ENCODE assay signal across 1 cellular context in the genomic region with DNA sequence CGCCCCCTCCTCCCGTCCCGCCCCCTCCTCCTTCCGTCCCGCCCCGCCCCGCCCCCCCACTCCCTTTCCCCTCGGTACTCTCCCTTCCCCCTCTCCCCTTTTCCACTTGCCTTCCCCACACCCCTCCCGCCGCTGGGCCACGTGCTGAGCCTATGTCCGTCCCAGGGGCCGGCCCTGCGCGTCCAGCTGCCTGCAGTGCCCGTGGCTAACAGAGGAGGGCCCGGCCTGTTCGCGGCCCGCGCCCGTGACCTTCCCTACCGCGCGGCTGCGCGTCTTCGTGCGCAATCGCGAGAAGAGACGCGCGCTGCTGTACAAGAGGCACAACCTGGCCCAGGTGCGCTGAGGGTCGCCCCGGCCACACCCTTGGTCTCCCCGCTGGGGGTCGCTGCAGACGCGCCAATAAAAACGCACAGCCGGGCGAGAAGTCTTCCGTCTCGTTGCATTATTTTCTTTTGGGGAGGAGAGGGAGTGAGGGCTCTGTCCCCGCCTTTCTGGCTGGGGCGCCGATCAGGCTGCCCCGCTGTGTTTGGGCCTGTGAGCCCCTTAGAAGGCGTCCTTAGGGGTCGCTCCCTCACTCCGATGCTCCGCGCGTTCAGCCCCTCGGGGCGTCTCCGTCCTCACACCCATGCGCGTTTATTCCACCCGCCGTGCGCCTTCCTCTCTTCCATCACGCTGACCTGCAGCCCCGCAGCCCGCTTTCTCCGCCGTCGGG.
TF ChIP-seq lines count a peak whose summit lies in the region.

No MANE protein-coding gene starts in this region.

TF ChIP-seq in HEK293, 187 proteins besides CTCF, POLR2A, EP300 and RAD21 (continued from another document):
- TF ChIP-seq, protein P1, sequence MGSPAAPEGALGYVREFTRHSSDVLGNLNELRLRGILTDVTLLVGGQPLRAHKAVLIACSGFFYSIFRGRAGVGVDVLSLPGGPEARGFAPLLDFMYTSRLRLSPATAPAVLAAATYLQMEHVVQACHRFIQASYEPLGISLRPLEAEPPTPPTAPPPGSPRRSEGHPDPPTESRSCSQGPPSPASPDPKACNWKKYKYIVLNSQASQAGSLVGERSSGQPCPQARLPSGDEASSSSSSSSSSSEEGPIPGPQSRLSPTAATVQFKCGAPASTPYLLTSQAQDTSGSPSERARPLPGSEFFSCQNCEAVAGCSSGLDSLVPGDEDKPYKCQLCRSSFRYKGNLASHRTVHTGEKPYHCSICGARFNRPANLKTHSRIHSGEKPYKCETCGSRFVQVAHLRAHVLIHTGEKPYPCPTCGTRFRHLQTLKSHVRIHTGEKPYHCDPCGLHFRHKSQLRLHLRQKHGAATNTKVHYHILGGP (tag by site-specific recombination; IDR thresholded peaks at IDR 0.05) = no peak
- TF ChIP-seq ZNF350 (tag by site-specific recombination; IDR thresholded peaks at IDR 0.05) = no peak
- TF ChIP-seq ZNF555 (tag by site-specific recombination; conservative IDR thresholded peaks at IDR 0.05) = no peak
- peak; percentile 94 for TF ChIP-seq WT1 (tag by site-specific recombination; IDR thresholded peaks at IDR 0.05)
- TF ChIP-seq YY2 (tag by site-specific recombination; IDR thresholded peaks at IDR 0.05) = no peak
- TF ChIP-seq KLF7 (tag by site-specific recombination; IDR thresholded peaks at IDR 0.05; ENCODE audit: borderline replicate concordance) = peak; percentile 92; the same call in 1 of the 2 replicates
- no peak for TF ChIP-seq ZNF548 (tag by site-specific recombination; IDR thresholded peaks at IDR 0.05)
- peak; percentile 80 for TF ChIP-seq ZBTB48 (tag by site-specific recombination; IDR thresholded peaks at IDR 0.05)
- no peak for TF ChIP-seq ZNF514 (tag by site-specific recombination; IDR thresholded peaks at IDR 0.05)
- TF ChIP-seq ZFHX2 (tag by site-specific recombination; conservative IDR thresholded peaks at IDR 0.05) = no peak
- TF ChIP-seq ZNF112 (tag by site-specific recombination; IDR thresholded peaks at IDR 0.05) = no peak
- TF ChIP-seq SALL2 (tag by site-specific recombination; IDR thresholded peaks at IDR 0.05; ENCODE audit: borderline replicate concordance) = no peak
- TF ChIP-seq YY1 (tag by site-specific recombination; IDR thresholded peaks at IDR 0.05) = no peak
- TF ChIP-seq ZNF621 (tag by site-specific recombination; IDR thresholded peaks at IDR 0.05) = no peak
- no peak for TF ChIP-seq FEZF1 (tag by site-specific recombination; IDR thresholded peaks at IDR 0.05)
- no peak; the same call in 1 of the 2 replicates for TF ChIP-seq OSR2 (tag by site-specific recombination; IDR thresholded peaks at IDR 0.05)
- TF ChIP-seq ZBTB1 (tag by site-specific recombination; IDR thresholded peaks at IDR 0.05) = no peak
- TF ChIP-seq, protein P2, sequence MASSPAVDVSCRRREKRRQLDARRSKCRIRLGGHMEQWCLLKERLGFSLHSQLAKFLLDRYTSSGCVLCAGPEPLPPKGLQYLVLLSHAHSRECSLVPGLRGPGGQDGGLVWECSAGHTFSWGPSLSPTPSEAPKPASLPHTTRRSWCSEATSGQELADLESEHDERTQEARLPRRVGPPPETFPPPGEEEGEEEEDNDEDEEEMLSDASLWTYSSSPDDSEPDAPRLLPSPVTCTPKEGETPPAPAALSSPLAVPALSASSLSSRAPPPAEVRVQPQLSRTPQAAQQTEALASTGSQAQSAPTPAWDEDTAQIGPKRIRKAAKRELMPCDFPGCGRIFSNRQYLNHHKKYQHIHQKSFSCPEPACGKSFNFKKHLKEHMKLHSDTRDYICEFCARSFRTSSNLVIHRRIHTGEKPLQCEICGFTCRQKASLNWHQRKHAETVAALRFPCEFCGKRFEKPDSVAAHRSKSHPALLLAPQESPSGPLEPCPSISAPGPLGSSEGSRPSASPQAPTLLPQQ (tag by site-specific recombination; IDR thresholded peaks at IDR 0.05) = peak; percentile 87
- TF ChIP-seq, protein P3, sequence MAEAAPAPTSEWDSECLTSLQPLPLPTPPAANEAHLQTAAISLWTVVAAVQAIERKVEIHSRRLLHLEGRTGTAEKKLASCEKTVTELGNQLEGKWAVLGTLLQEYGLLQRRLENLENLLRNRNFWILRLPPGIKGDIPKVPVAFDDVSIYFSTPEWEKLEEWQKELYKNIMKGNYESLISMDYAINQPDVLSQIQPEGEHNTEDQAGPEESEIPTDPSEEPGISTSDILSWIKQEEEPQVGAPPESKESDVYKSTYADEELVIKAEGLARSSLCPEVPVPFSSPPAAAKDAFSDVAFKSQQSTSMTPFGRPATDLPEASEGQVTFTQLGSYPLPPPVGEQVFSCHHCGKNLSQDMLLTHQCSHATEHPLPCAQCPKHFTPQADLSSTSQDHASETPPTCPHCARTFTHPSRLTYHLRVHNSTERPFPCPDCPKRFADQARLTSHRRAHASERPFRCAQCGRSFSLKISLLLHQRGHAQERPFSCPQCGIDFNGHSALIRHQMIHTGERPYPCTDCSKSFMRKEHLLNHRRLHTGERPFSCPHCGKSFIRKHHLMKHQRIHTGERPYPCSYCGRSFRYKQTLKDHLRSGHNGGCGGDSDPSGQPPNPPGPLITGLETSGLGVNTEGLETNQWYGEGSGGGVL (tag by site-specific recombination; IDR thresholded peaks at IDR 0.05) = peak; percentile 87
- TF ChIP-seq ZNF501 (tag by site-specific recombination; IDR thresholded peaks at IDR 0.05) = peak; percentile 71
- TF ChIP-seq ZBTB10 (tag by site-specific recombination; IDR thresholded peaks at IDR 0.05) = 0 out of 2 replicates have a peak, but pooled peaks have one; percentile 25
- TF ChIP-seq ZSCAN4 (tag by site-specific recombination; IDR thresholded peaks at IDR 0.05) = 0 out of 2 replicates have a peak, but pooled peaks have one; percentile 58
- no peak; the same call in 1 of the 2 replicates for TF ChIP-seq KLF10 (tag by site-specific recombination; IDR thresholded peaks at IDR 0.05)
- TF ChIP-seq GFI1B (tag by site-specific recombination; IDR thresholded peaks at IDR 0.05) = no peak
- TF ChIP-seq, protein P4, sequence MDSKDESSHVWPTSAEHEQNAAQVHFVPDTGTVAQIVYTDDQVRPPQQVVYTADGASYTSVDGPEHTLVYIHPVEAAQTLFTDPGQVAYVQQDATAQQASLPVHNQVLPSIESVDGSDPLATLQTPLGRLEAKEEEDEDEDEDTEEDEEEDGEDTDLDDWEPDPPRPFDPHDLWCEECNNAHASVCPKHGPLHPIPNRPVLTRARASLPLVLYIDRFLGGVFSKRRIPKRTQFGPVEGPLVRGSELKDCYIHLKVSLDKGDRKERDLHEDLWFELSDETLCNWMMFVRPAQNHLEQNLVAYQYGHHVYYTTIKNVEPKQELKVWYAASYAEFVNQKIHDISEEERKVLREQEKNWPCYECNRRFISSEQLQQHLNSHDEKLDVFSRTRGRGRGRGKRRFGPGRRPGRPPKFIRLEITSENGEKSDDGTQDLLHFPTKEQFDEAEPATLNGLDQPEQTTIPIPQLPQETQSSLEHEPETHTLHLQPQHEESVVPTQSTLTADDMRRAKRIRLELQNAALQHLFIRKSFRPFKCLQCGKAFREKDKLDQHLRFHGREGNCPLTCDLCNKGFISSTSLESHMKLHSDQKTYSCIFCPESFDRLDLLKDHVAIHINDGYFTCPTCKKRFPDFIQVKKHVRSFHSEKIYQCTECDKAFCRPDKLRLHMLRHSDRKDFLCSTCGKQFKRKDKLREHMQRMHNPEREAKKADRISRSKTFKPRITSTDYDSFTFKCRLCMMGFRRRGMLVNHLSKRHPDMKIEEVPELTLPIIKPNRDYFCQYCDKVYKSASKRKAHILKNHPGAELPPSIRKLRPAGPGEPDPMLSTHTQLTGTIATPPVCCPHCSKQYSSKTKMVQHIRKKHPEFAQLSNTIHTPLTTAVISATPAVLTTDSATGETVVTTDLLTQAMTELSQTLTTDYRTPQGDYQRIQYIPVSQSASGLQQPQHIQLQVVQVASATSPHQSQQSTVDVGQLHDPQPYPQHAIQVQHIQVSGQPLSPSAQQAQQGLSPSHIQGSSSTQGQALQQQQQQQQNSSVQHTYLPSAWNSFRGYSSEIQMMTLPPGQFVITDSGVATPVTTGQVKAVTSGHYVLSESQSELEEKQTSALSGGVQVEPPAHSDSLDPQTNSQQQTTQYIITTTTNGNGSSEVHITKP (tag by site-specific recombination; IDR thresholded peaks at IDR 0.05) = peak; percentile 31; the same call in 1 of the 2 replicates
- TF ChIP-seq ZNF585B (tag by site-specific recombination; IDR thresholded peaks at IDR 0.05) = no peak; the same call in 1 of the 2 replicates
- TF ChIP-seq SETDB1 (IDR thresholded peaks at IDR 0.05; ENCODE audit: insufficient read length, low read length) = no peak
- TF ChIP-seq ZNF837 (tag by site-specific recombination; IDR thresholded peaks at IDR 0.05) = no peak
- TF ChIP-seq, protein P5, sequence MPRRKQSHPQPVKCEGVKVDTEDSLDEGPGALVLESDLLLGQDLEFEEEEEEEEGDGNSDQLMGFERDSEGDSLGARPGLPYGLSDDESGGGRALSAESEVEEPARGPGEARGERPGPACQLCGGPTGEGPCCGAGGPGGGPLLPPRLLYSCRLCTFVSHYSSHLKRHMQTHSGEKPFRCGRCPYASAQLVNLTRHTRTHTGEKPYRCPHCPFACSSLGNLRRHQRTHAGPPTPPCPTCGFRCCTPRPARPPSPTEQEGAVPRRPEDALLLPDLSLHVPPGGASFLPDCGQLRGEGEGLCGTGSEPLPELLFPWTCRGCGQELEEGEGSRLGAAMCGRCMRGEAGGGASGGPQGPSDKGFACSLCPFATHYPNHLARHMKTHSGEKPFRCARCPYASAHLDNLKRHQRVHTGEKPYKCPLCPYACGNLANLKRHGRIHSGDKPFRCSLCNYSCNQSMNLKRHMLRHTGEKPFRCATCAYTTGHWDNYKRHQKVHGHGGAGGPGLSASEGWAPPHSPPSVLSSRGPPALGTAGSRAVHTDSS (tag by site-specific recombination; IDR thresholded peaks at IDR 0.05) = no peak
- 0 out of 2 replicates have a peak, but pooled peaks have one; percentile 34 for TF ChIP-seq ZNF10 (tag by site-specific recombination; IDR thresholded peaks at IDR 0.05)
- TF ChIP-seq, protein P6, sequence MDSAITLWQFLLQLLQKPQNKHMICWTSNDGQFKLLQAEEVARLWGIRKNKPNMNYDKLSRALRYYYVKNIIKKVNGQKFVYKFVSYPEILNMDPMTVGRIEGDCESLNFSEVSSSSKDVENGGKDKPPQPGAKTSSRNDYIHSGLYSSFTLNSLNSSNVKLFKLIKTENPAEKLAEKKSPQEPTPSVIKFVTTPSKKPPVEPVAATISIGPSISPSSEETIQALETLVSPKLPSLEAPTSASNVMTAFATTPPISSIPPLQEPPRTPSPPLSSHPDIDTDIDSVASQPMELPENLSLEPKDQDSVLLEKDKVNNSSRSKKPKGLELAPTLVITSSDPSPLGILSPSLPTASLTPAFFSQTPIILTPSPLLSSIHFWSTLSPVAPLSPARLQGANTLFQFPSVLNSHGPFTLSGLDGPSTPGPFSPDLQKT (IDR thresholded peaks at IDR 0.05; ENCODE audit: borderline replicate concordance, low read depth, low read length) = no peak
- peak; percentile 78; the same call in 1 of the 2 replicates for TF ChIP-seq ZNF580 (tag by site-specific recombination; IDR thresholded peaks at IDR 0.05)
- TF ChIP-seq ZNF138 (tag by site-specific recombination; IDR thresholded peaks at IDR 0.05; ENCODE audit: borderline replicate concordance) = no peak
- TF ChIP-seq ZBTB7A (tag by site-specific recombination; IDR thresholded peaks at IDR 0.05; ENCODE audit: low read depth) = peak; percentile 75
- no peak for TF ChIP-seq ZNF433 (tag by site-specific recombination; IDR thresholded peaks at IDR 0.05; ENCODE audit: low read depth)
- TF ChIP-seq ZEB2 (tag by site-specific recombination; IDR thresholded peaks at IDR 0.05) = peak; percentile 99
- TF ChIP-seq ZNF423 (tag by site-specific recombination; IDR thresholded peaks at IDR 0.05) = no peak
- no peak for TF ChIP-seq GLI2 (tag by site-specific recombination; IDR thresholded peaks at IDR 0.05; ENCODE audit: borderline replicate concordance, low read depth)
